1 cellular context compared by ENCODE assay signal in the genomic region with DNA sequence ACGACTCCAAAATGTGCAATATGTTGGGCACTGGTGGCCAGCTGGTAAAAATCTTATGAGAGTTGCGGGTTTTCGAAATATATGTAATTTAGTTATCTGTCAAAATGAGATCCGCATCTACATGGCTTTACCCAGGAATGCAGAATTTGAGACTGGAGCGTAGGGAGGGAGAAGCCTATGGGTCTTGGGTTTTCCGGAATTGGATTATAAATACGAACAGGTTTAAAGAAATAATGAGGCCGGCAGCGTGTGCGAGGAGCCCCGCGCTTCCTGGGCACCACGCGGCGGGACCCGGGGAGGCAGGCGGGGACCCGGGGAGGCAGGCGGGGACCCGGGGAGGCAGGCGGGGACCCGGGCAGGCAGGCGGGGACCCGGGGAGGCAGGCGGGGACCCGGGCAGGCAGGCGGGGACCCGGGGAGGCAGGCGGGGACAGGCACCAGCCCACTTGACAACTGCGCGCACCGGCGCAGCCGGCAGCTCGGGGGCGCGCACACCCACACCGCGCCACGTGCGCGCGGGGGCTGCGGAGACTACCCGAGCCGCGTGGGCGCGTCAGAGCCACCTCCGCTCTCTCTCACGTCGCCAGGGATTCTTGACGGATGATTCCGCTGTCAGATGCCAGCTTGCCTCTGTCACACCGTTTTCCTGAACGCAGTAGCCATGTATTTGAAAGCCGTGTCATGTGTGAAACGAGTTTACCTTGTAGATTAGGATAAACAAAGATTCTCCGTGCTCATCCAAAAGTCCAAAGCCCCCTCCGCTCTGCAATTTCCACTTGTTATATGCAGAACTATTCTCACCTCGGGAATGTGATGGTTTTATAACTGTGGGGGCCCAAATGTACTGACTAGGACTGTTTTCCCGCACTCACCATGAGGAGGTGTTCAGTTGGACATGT.
A peak's percentile ranks its signal among the peaks of the same experiment; 100 is the strongest.
TF ChIP-seq lines count a peak whose summit lies in the region.

No MANE protein-coding gene starts in this region.

TF ChIP-seq in K562, 482 proteins besides CTCF, POLR2A, EP300 and RAD21 (continued from another document and continues in another):
- TF ChIP-seq, protein P1, sequence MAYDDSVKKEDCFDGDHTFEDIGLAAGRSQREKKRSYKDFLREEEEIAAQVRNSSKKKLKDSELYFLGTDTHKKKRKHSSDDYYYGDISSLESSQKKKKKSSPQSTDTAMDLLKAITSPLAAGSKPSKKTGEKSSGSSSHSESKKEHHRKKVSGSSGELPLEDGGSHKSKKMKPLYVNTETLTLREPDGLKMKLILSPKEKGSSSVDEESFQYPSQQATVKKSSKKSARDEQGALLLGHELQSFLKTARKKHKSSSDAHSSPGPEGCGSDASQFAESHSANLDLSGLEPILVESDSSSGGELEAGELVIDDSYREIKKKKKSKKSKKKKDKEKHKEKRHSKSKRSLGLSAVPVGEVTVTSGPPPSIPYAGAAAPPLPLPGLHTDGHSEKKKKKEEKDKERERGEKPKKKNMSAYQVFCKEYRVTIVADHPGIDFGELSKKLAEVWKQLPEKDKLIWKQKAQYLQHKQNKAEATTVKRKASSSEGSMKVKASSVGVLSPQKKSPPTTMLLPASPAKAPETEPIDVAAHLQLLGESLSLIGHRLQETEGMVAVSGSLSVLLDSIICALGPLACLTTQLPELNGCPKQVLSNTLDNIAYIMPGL (CRISPR knock-in tag; IDR thresholded peaks at IDR 0.05): no peak
- TF ChIP-seq NR2C1 (IDR thresholded peaks at IDR 0.05) (no peak), NR2C1 (tag; IDR thresholded peaks at IDR 0.05) (no peak), CHCHD3 (CRISPR knock-in tag; IDR thresholded peaks at IDR 0.05) (no peak), ZNF165 (CRISPR knock-in tag; IDR thresholded peaks at IDR 0.05; ENCODE audit: borderline replicate concordance) (no peak), NCOA4 (IDR thresholded peaks at IDR 0.05; ENCODE audit: partially characterized antibody) (no peak), ZNF717 (CRISPR knock-in tag; IDR thresholded peaks at IDR 0.05) (no peak), SRSF7 (optimal IDR thresholded peaks at IDR 0.05; ENCODE audit: low read depth, low read length) (no peak), SMARCA5 (IDR thresholded peaks at IDR 0.05) (no peak), ZSCAN32 (CRISPR knock-in tag; IDR thresholded peaks at IDR 0.05) (no peak), L3MBTL2 (IDR thresholded peaks at IDR 0.05) (peak; percentile 97), PRPF4 (IDR thresholded peaks at IDR 0.05; ENCODE audit: insufficient read depth, low read depth, low read length, poor library complexity, severe bottlenecking) (no peak), KDM4B (IDR thresholded peaks at IDR 0.05; ENCODE audit: borderline replicate concordance in 2 of 2, low read depth in 1 of 2) (no peak), XRCC3 (IDR thresholded peaks at IDR 0.05) (no peak), CSDE1 (IDR thresholded peaks at IDR 0.05) (no peak), CEBPB (tag; IDR thresholded peaks at IDR 0.05) (no peak), ZNF561 (CRISPR knock-in tag; conservative IDR thresholded peaks at IDR 0.05) (no peak), NEUROD1 (IDR thresholded peaks at IDR 0.05; ENCODE audit: borderline replicate concordance, low read depth, low read length, partially characterized antibody) (peak; percentile 61), TAF9B (IDR thresholded peaks at IDR 0.05; ENCODE audit: partially characterized antibody) (no peak), EP400 (IDR thresholded peaks at IDR 0.05) (peak; percentile 91), TCF7L2 (IDR thresholded peaks at IDR 0.05; ENCODE audit: low read depth, low read length) (no peak), ZNF707 (CRISPR knock-in tag; conservative IDR thresholded peaks at IDR 0.05) (no peak), SIRT6 (IDR thresholded peaks at IDR 0.05; ENCODE audit: low read depth, low read length) (no peak), MAFF (IDR thresholded peaks at IDR 0.05; ENCODE audit: low read length) (no peak), SIX5 (IDR thresholded peaks at IDR 0.05; ENCODE audit: borderline replicate concordance in 1 of 2, insufficient read depth in 1 of 2, low read depth in 1 of 2, low read length in 2 of 2) (no peak), RBM22 (IDR thresholded peaks at IDR 0.05; ENCODE audit: low read depth, low read length, poor library complexity, severe bottlenecking) (no peak), POLR2H (tag; IDR thresholded peaks at IDR 0.05; ENCODE audit: low read depth) (no peak)
- TF ChIP-seq, protein P2, sequence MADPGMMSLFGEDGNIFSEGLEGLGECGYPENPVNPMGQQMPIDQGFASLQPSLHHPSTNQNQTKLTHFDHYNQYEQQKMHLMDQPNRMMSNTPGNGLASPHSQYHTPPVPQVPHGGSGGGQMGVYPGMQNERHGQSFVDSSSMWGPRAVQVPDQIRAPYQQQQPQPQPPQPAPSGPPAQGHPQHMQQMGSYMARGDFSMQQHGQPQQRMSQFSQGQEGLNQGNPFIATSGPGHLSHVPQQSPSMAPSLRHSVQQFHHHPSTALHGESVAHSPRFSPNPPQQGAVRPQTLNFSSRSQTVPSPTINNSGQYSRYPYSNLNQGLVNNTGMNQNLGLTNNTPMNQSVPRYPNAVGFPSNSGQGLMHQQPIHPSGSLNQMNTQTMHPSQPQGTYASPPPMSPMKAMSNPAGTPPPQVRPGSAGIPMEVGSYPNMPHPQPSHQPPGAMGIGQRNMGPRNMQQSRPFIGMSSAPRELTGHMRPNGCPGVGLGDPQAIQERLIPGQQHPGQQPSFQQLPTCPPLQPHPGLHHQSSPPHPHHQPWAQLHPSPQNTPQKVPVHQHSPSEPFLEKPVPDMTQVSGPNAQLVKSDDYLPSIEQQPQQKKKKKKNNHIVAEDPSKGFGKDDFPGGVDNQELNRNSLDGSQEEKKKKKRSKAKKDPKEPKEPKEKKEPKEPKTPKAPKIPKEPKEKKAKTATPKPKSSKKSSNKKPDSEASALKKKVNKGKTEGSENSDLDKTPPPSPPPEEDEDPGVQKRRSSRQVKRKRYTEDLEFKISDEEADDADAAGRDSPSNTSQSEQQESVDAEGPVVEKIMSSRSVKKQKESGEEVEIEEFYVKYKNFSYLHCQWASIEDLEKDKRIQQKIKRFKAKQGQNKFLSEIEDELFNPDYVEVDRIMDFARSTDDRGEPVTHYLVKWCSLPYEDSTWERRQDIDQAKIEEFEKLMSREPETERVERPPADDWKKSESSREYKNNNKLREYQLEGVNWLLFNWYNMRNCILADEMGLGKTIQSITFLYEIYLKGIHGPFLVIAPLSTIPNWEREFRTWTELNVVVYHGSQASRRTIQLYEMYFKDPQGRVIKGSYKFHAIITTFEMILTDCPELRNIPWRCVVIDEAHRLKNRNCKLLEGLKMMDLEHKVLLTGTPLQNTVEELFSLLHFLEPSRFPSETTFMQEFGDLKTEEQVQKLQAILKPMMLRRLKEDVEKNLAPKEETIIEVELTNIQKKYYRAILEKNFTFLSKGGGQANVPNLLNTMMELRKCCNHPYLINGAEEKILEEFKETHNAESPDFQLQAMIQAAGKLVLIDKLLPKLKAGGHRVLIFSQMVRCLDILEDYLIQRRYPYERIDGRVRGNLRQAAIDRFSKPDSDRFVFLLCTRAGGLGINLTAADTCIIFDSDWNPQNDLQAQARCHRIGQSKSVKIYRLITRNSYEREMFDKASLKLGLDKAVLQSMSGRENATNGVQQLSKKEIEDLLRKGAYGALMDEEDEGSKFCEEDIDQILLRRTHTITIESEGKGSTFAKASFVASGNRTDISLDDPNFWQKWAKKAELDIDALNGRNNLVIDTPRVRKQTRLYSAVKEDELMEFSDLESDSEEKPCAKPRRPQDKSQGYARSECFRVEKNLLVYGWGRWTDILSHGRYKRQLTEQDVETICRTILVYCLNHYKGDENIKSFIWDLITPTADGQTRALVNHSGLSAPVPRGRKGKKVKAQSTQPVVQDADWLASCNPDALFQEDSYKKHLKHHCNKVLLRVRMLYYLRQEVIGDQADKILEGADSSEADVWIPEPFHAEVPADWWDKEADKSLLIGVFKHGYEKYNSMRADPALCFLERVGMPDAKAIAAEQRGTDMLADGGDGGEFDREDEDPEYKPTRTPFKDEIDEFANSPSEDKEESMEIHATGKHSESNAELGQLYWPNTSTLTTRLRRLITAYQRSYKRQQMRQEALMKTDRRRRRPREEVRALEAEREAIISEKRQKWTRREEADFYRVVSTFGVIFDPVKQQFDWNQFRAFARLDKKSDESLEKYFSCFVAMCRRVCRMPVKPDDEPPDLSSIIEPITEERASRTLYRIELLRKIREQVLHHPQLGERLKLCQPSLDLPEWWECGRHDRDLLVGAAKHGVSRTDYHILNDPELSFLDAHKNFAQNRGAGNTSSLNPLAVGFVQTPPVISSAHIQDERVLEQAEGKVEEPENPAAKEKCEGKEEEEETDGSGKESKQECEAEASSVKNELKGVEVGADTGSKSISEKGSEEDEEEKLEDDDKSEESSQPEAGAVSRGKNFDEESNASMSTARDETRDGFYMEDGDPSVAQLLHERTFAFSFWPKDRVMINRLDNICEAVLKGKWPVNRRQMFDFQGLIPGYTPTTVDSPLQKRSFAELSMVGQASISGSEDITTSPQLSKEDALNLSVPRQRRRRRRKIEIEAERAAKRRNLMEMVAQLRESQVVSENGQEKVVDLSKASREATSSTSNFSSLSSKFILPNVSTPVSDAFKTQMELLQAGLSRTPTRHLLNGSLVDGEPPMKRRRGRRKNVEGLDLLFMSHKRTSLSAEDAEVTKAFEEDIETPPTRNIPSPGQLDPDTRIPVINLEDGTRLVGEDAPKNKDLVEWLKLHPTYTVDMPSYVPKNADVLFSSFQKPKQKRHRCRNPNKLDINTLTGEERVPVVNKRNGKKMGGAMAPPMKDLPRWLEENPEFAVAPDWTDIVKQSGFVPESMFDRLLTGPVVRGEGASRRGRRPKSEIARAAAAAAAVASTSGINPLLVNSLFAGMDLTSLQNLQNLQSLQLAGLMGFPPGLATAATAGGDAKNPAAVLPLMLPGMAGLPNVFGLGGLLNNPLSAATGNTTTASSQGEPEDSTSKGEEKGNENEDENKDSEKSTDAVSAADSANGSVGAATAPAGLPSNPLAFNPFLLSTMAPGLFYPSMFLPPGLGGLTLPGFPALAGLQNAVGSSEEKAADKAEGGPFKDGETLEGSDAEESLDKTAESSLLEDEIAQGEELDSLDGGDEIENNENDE (IDR thresholded peaks at IDR 0.05; ENCODE audit: low read depth, low read length): no peak
- TF ChIP-seq, protein P3, sequence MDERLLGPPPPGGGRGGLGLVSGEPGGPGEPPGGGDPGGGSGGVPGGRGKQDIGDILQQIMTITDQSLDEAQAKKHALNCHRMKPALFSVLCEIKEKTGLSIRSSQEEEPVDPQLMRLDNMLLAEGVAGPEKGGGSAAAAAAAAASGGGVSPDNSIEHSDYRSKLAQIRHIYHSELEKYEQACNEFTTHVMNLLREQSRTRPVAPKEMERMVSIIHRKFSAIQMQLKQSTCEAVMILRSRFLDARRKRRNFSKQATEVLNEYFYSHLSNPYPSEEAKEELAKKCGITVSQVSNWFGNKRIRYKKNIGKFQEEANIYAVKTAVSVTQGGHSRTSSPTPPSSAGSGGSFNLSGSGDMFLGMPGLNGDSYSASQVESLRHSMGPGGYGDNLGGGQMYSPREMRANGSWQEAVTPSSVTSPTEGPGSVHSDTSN (CRISPR knock-in tag; IDR thresholded peaks at IDR 0.05; ENCODE audit: low read depth): no peak
- TF ChIP-seq, protein P3 (tag; conservative IDR thresholded peaks at IDR 0.05; ENCODE audit: low read depth): 0 out of 2 replicates have a peak, but pooled peaks have one; percentile 15
- TF ChIP-seq, protein P4, sequence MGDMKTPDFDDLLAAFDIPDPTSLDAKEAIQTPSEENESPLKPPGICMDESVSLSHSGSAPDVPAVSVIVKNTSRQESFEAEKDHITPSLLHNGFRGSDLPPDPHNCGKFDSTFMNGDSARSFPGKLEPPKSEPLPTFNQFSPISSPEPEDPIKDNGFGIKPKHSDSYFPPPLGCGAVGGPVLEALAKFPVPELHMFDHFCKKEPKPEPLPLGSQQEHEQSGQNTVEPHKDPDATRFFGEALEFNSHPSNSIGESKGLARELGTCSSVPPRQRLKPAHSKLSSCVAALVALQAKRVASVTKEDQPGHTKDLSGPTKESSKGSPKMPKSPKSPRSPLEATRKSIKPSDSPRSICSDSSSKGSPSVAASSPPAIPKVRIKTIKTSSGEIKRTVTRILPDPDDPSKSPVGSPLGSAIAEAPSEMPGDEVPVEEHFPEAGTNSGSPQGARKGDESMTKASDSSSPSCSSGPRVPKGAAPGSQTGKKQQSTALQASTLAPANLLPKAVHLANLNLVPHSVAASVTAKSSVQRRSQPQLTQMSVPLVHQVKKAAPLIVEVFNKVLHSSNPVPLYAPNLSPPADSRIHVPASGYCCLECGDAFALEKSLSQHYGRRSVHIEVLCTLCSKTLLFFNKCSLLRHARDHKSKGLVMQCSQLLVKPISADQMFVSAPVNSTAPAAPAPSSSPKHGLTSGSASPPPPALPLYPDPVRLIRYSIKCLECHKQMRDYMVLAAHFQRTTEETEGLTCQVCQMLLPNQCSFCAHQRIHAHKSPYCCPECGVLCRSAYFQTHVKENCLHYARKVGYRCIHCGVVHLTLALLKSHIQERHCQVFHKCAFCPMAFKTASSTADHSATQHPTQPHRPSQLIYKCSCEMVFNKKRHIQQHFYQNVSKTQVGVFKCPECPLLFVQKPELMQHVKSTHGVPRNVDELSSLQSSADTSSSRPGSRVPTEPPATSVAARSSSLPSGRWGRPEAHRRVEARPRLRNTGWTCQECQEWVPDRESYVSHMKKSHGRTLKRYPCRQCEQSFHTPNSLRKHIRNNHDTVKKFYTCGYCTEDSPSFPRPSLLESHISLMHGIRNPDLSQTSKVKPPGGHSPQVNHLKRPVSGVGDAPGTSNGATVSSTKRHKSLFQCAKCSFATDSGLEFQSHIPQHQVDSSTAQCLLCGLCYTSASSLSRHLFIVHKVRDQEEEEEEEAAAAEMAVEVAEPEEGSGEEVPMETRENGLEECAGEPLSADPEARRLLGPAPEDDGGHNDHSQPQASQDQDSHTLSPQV (IDR thresholded peaks at IDR 0.05): peak; percentile 68
- TF ChIP-seq, protein P5, sequence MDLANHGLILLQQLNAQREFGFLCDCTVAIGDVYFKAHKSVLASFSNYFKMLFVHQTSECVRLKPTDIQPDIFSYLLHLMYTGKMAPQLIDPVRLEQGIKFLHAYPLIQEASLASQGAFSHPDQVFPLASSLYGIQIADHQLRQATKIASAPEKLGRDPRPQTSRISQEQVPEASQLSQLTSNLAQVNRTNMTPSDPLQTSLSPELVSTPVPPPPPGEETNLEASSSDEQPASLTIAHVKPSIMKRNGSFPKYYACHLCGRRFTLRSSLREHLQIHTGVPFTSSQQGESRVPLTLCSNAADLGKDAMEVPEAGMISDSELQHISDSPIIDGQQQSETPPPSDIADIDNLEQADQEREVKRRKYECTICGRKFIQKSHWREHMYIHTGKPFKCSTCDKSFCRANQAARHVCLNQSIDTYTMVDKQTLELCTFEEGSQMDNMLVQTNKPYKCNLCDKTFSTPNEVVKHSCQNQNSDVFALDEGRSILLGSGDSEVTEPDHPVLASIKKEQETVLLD (IDR thresholded peaks at IDR 0.05): peak; percentile 56; the same call in 1 of the 2 replicates
- TF ChIP-seq, protein P6, sequence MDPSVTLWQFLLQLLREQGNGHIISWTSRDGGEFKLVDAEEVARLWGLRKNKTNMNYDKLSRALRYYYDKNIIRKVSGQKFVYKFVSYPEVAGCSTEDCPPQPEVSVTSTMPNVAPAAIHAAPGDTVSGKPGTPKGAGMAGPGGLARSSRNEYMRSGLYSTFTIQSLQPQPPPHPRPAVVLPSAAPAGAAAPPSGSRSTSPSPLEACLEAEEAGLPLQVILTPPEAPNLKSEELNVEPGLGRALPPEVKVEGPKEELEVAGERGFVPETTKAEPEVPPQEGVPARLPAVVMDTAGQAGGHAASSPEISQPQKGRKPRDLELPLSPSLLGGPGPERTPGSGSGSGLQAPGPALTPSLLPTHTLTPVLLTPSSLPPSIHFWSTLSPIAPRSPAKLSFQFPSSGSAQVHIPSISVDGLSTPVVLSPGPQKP (CRISPR knock-in tag; IDR thresholded peaks at IDR 0.05): no peak
